In the genomic region with DNA sequence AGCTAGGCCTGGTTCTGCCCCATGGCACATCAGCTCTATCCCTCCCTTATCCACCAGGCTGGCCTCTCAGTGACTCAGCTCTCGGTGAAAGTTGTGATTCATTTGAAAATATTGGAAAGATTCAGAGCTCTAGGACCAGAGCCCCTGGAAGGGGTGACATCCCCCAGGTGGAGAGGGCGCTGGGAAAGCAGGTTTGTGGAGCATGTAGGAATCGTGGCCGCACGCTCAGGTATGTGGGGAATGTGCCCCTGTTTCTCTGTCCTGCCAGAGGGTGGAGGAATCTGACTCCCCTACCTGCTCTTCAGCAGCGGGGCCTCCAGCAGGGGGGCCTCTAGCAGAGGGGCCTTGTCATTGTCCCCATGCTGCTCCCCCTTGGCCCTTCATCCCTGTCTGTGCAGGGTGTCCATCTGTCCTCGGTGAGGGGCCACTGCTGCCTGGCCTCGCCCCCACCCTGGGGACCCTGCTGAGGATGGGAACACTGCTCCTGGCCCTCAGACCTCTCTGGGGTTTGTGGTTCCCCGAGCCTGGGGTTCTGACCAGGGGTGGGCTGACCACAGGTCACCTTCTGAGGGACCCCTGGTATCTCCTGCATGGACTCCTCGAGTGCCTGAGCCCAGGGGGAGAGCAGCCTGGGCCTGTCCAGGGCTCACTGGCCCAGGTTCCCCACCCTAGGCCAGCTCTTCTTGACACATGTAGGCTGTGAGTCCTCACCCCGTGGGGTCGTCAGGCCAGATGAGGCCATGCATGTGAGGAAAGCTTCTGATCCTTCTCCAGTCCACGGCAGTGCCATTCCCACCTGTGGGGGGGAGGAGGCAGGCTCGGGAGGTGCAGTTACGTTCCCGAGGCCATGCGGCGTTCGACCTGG, we compare ENCODE assay signal across 10 cellular contexts. TPM values are rescaled to one million over a fixed set of nuclear protein-coding genes. Genes with fewer than 3 reads are reported as not detected.
A peak's percentile ranks its signal among the peaks of the same experiment; 100 is the strongest.
DNase-seq lines count a peak whose midpoint lies in the region; ATAC-seq and TF ChIP-seq lines count a peak whose summit lies in the region.
"Had no signal": no experiment of that assay in that cellular context is flagged by ENCODE, and none has a peak within 500 bp of the region (broad histone marks: within the 10 kb centered on the region; RNA-seq: fewer than 3 reads in every experiment).

No MANE protein-coding gene starts in this region.

- no peaks in the 10 kb centered on the region for H3K27me3 ChIP-seq in BJ (ENCODE audit: control insufficient read depth, insufficient read depth, low read length)
- H3K27me3 ChIP-seq in HUES64 (ENCODE audit: insufficient read depth, low read length), result no peaks in the 10 kb centered on the region

- H3K4me3 Mint-ChIP-seq in mesothelial cell of epicardium, result peak overlapping the region; percentile 44

- no peaks in the 10 kb centered on the region for H3K27me3 Mint-ChIP-seq in mesothelial cell of epicardium (ENCODE audit: low read depth)

- H3K4me3 ChIP-seq in BJ (ENCODE audit: low read depth, low read length), result no peak overlapping the region
- H3K4me3 ChIP-seq in HUES64 (ENCODE audit: low read length), result no peak overlapping the region
- H3K4me3 ChIP-seq: skin epidermis had no signal

- WGBS in HUES64, result 87% methylated on average over 19 of the region's 19 CpGs

- ATAC-seq in GM18517 (IDR thresholded peaks at IDR 0.05; ENCODE audit: unreplicated experiment), result no peak

- CTCF ChIA-PET in BJ (lab: Yijun Ruan, JAX), result interaction anchor here (0.6 to 14.1 kb wide), 8 partner anchors 14 to 350 kb away, joined by 3 to 208 read pairs (median 3); a partner anchor contains a TSS

- no peaks in the 10 kb centered on the region for H3K9me3 ChIP-seq in HUES64 (ENCODE audit: insufficient read depth, low read depth, low read length)

- peak overlapping the region; percentile 36; the same call in 1 of the 2 replicates for H3K9ac ChIP-seq in HUES64 (ENCODE audit: low read depth, low read length)

- no peaks in the 10 kb centered on the region for H3K9me3 Mint-ChIP-seq in mesothelial cell of epicardium

- peak overlapping the region; percentile 84 for H3K27ac Mint-ChIP-seq in mesothelial cell of epicardium

- POLR2A ChIA-PET in BJ (lab: Charles Lee), result no interaction called here

- no peaks in the 10 kb centered on the region for H3K36me3 Mint-ChIP-seq in mesothelial cell of epicardium

- peak; percentile 7; the same call in 1 of the 2 replicates for TF ChIP-seq CTCF in BJ (IDR thresholded peaks at IDR 0.05; ENCODE audit: insufficient read depth, low read depth, low read length)
- no peak for TF ChIP-seq CTCF in mesothelial cell of epicardium (IDR thresholded peaks at IDR 0.05; ENCODE audit: unreplicated experiment)

- DNase-seq in BJ (ENCODE audit: low read depth) (no peak), ecto neural progenitor cell (ENCODE audit: low spot score) (peak; percentile 53), mesothelial cell of epicardium (ENCODE audit: low spot score in 2 of 2, unreplicated experiment in 2 of 2) (no peak), NCI-H1105 (lab: John Stamatoyannopoulos, UW) (no peak), caudate nucleus (lab: John Stamatoyannopoulos, UW) (no peak), DMS153 treated with DMSO at 0.1 percent for 48 hours (lab: John Stamatoyannopoulos, UW; ENCODE audit: unreplicated experiment) (no peak)
- DNase-seq: activated T-cell treated with anti-CD3 and anti-CD28 coated beads for 4 hours had no signal

- H3K27ac ChIP-seq in HUES64 (ENCODE audit: low read depth, low read length), result no peak overlapping the region
- no peak overlapping the region for H3K27ac ChIP-seq in caudate nucleus (ENCODE audit: low read depth, low read length)
- H3K27ac ChIP-seq: skin epidermis had no signal

- H3K4me1 ChIP-seq in HUES64 (ENCODE audit: insufficient read depth, low read length), result peaks cover 10% of the 10 kb centered on the region; the same call in 1 of the 2 replicates

- H3K36me3 ChIP-seq in BJ (ENCODE audit: control insufficient read depth, insufficient read depth, low read length) (no peaks in the 10 kb centered on the region), HUES64 (ENCODE audit: insufficient read depth, low read length) (no peaks in the 10 kb centered on the region)

- H3K4me1 Mint-ChIP-seq in mesothelial cell of epicardium, result peaks cover 23% of the 10 kb centered on the region

RNA-seq across cellular contexts. Expression of a gene that starts 47.5 kb away (rescaled TPM):
- 0.93 and 1.2 TPM in 2 replicates for polyA plus RNA-seq in BJ (2011; rRNA removed)
- 0.21 and 0.81 TPM in 2 replicates for polyA minus RNA-seq in BJ (2011; rRNA and poly(A)+ RNA removed)
- polyA plus RNA-seq in HUES64 (2013, experiment 1 of 2), result 3.9 TPM
- polyA plus RNA-seq in HUES64 (2013, experiment 2 of 2), result 6.1 TPM
- 4.6 to 7.2 TPM (median 7.1 TPM) in 3 replicates for total RNA-seq in mesothelial cell of epicardium
